ENCODE assay signal across 13 cellular contexts in the genomic region with DNA sequence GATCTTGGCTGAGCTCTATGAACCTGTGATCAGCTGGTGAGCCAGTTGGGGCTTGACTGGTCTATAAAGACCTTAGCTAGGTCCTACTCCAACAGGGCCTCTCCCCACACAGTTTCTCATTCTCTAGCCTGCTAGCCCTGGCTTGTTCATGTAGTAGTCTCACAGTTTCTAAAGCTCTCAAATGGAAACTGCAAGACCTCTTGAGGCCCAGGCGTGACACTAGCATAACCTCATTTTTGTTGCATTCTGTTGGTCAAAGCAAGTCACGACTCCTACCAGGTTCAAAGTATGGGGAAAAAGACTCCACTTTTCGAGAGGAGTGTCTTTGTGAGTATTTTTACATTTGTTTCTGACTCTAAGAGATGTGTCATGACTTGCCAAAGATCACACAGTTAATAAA. TPM values are rescaled to one million over a fixed set of nuclear protein-coding genes. Genes with fewer than 3 reads are reported as not detected.
A peak's percentile ranks its signal among the peaks of the same experiment; 100 is the strongest.
DNase-seq lines count a peak whose midpoint lies in the region; ATAC-seq and TF ChIP-seq lines count a peak whose summit lies in the region.
"Had no signal": no experiment of that assay in that cellular context is flagged by ENCODE, and none has a peak within 500 bp of the region (broad histone marks: within the 10 kb centered on the region; RNA-seq: fewer than 3 reads in every experiment).

No MANE protein-coding gene starts in this region.

- no peak overlapping the region for H2BK12ac ChIP-seq in trophoblast cell (ENCODE audit: low read length)

- H3K36me3 ChIP-seq in neural progenitor cell (no peaks in the 10 kb centered on the region), trophoblast cell (ENCODE audit: control insufficient read depth in 1 of 2, insufficient read depth in 2 of 2, low read length in 2 of 2) (no peaks in the 10 kb centered on the region)

- CTCF ChIA-PET in WTC11 (lab: Charles Lee), result no interaction called here

- no peak for TF ChIP-seq CTCF in WTC11 (IDR thresholded peaks at IDR 0.05)
- no peak for TF ChIP-seq CTCF in neural progenitor cell (IDR thresholded peaks at IDR 0.05)

- H3K4me3 ChIP-seq in neural progenitor cell (no peak overlapping the region), trophoblast cell (ENCODE audit: low read depth, low read length) (no peak overlapping the region)

- no peaks in the 10 kb centered on the region for H3K36me3 Mint-ChIP-seq in WTC11
- H3K36me3 Mint-ChIP-seq in neural progenitor cell, result no peaks in the 10 kb centered on the region
- H3K36me3 Mint-ChIP-seq: brain had no signal

- POLR2A ChIA-PET in WTC11 (lab: Charles Lee), result no interaction called here

- H3F3A ChIP-seq in neural progenitor cell (ENCODE audit: low read depth), result no peaks in the 10 kb centered on the region

- H3K9me3 Mint-ChIP-seq in WTC11 (no peaks in the 10 kb centered on the region; the same call in 1 of the 2 replicates), neural progenitor cell (no peaks in the 10 kb centered on the region)
- H3K9me3 Mint-ChIP-seq: brain, nephron progenitor cell had no signal

- H3K27me3 ChIP-seq in neural progenitor cell (no peaks in the 10 kb centered on the region), trophoblast cell (ENCODE audit: insufficient read depth, low read length) (no peaks in the 10 kb centered on the region)
- H3K27me3 ChIP-seq: BE2C had no signal

- H2BK5ac ChIP-seq in trophoblast cell (ENCODE audit: low read depth, low read length, poor library complexity), result no peak overlapping the region

- H2BK120ac ChIP-seq in trophoblast cell (ENCODE audit: insufficient read depth, low read length, poor library complexity), result no peak overlapping the region

- no peak overlapping the region for H3K14ac ChIP-seq in trophoblast cell (ENCODE audit: low read length)

- H4K8ac ChIP-seq in trophoblast cell (ENCODE audit: low read depth, low read length), result no peak overlapping the region

- H2AK5ac ChIP-seq in trophoblast cell (ENCODE audit: low read length), result no peak overlapping the region

- H4K20me1 ChIP-seq in neural progenitor cell (ENCODE audit: low read depth), result no peaks in the 10 kb centered on the region

- H3K4me3 Mint-ChIP-seq in WTC11, result no peak overlapping the region
- no peak overlapping the region for H3K4me3 Mint-ChIP-seq in neural progenitor cell
- H3K4me3 Mint-ChIP-seq: brain, nephron progenitor cell had no signal

- H3K4me2 ChIP-seq in neural progenitor cell, result no peak overlapping the region
- no peak overlapping the region for H3K4me2 ChIP-seq in trophoblast cell (ENCODE audit: low read length)

- H3K27ac ChIP-seq in neural progenitor cell (no peak overlapping the region), trophoblast cell (ENCODE audit: low read depth, low read length) (no peak overlapping the region)

- no peak overlapping the region for H2AFZ ChIP-seq in neural progenitor cell (replicated peaks)
- H2AFZ ChIP-seq in trophoblast cell (ENCODE audit: insufficient read depth, low read length, poor library complexity), result no peak overlapping the region

- no peaks in the 10 kb centered on the region for H3K79me1 ChIP-seq in trophoblast cell (ENCODE audit: low read length)

- H3K4me1 ChIP-seq in neural progenitor cell, result no peaks in the 10 kb centered on the region
- no peaks in the 10 kb centered on the region for H3K4me1 ChIP-seq in trophoblast cell (ENCODE audit: control insufficient read depth in 1 of 2, insufficient read depth in 2 of 2, low read length in 2 of 2)
- H3K4me1 ChIP-seq: BE2C had no signal

- H3K9me3 ChIP-seq in neural progenitor cell (ENCODE audit: low read depth) (no peaks in the 10 kb centered on the region), trophoblast cell (ENCODE audit: insufficient read depth, low read depth, low read length) (no peaks in the 10 kb centered on the region)
- H3K9me3 ChIP-seq: BE2C had no signal

- no peak overlapping the region for H3K18ac ChIP-seq in trophoblast cell (ENCODE audit: low read length)

- H3K4me1 Mint-ChIP-seq in WTC11 (peaks cover 14% of the 10 kb centered on the region), neural progenitor cell (no peaks in the 10 kb centered on the region)
- H3K4me1 Mint-ChIP-seq: brain, nephron progenitor cell had no signal

- WGBS in trophoblast cell (ENCODE audit: extremely low coverage, insufficient coverage, insufficient read length), result no CpG with 5 or more reads among the region's 3 CpGs

- no peaks in the 10 kb centered on the region for H3K79me2 ChIP-seq in neural progenitor cell (ENCODE audit: low read depth)
- no peaks in the 10 kb centered on the region for H3K79me2 ChIP-seq in trophoblast cell (ENCODE audit: control insufficient read depth, insufficient read depth, low read length, poor library complexity)

- H4K12ac ChIP-seq in trophoblast cell (ENCODE audit: low read depth, low read length), result no peak overlapping the region

- no peak overlapping the region for H3K4ac ChIP-seq in trophoblast cell (ENCODE audit: low read depth, low read length)

- H4K91ac ChIP-seq in trophoblast cell (ENCODE audit: low read depth, low read length), result no peak overlapping the region

- H3K27ac Mint-ChIP-seq in WTC11 (no peak overlapping the region), neural progenitor cell (no peak overlapping the region)
- H3K27ac Mint-ChIP-seq: brain, nephron progenitor cell had no signal

- H3K9ac ChIP-seq in neural progenitor cell (no peak overlapping the region), trophoblast cell (ENCODE audit: low read length) (no peak overlapping the region)

- no peak for DNase-seq in WTC11 (ENCODE audit: low spot score)
- no peak for DNase-seq in neural progenitor cell (ENCODE audit: low spot score)
- no peak for DNase-seq in superior temporal gyrus (ENCODE audit: extremely low spot score)
- no peak for DNase-seq in trophoblast cell
- DNase-seq in DMS53 treated with DMSO at 0.1 percent for 48 hours (lab: John Stamatoyannopoulos, UW; ENCODE audit: unreplicated experiment), result no peak
- DNase-seq: BE2C, GF-D8, NCI-H187 treated with DMSO at 0.1 percent for 48 hours, nephron progenitor cell had no signal

- ATAC-seq in GM18517 (IDR thresholded peaks at IDR 0.05; ENCODE audit: unreplicated experiment) (peak; percentile 95), GM21423 (IDR thresholded peaks at IDR 0.05; ENCODE audit: unreplicated experiment) (peak; percentile 91), HG03039 (IDR thresholded peaks at IDR 0.05; ENCODE audit: unreplicated experiment) (peak; percentile 97), WTC11 (peak; percentile 38; the same call in 1 of the 2 replicates)

- no peak overlapping the region for H3K23ac ChIP-seq in trophoblast cell (ENCODE audit: low read length)

- H3K27me3 Mint-ChIP-seq in WTC11 (ENCODE audit: low read depth) (no peaks in the 10 kb centered on the region), neural progenitor cell (ENCODE audit: insufficient read depth, low read depth) (no peaks in the 10 kb centered on the region)
- H3K27me3 Mint-ChIP-seq: brain had no signal

TF ChIP-seq in WTC11, 78 proteins besides CTCF, POLR2A, EP300 and RAD21 (continues in another document):
- TF ChIP-seq, protein P1, sequence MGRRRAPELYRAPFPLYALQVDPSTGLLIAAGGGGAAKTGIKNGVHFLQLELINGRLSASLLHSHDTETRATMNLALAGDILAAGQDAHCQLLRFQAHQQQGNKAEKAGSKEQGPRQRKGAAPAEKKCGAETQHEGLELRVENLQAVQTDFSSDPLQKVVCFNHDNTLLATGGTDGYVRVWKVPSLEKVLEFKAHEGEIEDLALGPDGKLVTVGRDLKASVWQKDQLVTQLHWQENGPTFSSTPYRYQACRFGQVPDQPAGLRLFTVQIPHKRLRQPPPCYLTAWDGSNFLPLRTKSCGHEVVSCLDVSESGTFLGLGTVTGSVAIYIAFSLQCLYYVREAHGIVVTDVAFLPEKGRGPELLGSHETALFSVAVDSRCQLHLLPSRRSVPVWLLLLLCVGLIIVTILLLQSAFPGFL (CRISPR knock-in tag; IDR thresholded peaks at IDR 0.05; ENCODE audit: borderline replicate concordance), result no peak
- TF ChIP-seq, protein P2, sequence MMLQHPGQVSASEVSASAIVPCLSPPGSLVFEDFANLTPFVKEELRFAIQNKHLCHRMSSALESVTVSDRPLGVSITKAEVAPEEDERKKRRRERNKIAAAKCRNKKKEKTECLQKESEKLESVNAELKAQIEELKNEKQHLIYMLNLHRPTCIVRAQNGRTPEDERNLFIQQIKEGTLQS (CRISPR knock-in tag; conservative IDR thresholded peaks at IDR 0.05), result no peak
- TF ChIP-seq, protein P3, sequence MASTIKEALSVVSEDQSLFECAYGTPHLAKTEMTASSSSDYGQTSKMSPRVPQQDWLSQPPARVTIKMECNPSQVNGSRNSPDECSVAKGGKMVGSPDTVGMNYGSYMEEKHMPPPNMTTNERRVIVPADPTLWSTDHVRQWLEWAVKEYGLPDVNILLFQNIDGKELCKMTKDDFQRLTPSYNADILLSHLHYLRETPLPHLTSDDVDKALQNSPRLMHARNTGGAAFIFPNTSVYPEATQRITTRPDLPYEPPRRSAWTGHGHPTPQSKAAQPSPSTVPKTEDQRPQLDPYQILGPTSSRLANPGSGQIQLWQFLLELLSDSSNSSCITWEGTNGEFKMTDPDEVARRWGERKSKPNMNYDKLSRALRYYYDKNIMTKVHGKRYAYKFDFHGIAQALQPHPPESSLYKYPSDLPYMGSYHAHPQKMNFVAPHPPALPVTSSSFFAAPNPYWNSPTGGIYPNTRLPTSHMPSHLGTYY (CRISPR knock-in tag; IDR thresholded peaks at IDR 0.05), result no peak
- TF ChIP-seq, protein P4, sequence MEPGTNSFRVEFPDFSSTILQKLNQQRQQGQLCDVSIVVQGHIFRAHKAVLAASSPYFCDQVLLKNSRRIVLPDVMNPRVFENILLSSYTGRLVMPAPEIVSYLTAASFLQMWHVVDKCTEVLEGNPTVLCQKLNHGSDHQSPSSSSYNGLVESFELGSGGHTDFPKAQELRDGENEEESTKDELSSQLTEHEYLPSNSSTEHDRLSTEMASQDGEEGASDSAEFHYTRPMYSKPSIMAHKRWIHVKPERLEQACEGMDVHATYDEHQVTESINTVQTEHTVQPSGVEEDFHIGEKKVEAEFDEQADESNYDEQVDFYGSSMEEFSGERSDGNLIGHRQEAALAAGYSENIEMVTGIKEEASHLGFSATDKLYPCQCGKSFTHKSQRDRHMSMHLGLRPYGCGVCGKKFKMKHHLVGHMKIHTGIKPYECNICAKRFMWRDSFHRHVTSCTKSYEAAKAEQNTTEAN (CRISPR knock-in tag; IDR thresholded peaks at IDR 0.05), result no peak

RNA-seq across cellular contexts. Expression of a gene that starts 50.9 kb away (rescaled TPM):
- total RNA-seq in WTC11 (2021), result 17.9 to 21.6 TPM (median 19.8 TPM) in 3 replicates
- total RNA-seq in neural progenitor cell (ENCODE audit: low replicate concordance), result 42.2 and 76.1 TPM in 2 replicates
- 10.1 and 10.5 TPM in 2 replicates for polyA plus RNA-seq in trophoblast cell (2013)

RNA-seq across cellular contexts. Expression of a gene that starts 51.2 kb away (rescaled TPM):
- total RNA-seq in WTC11 (2021), result 7.5 to 10.5 TPM (median 9.0 TPM) in 3 replicates
- total RNA-seq in neural progenitor cell (ENCODE audit: low replicate concordance), result 21.5 and 28.4 TPM in 2 replicates
- 11.1 and 11.9 TPM in 2 replicates for polyA plus RNA-seq in trophoblast cell (2013)

Comparison
In these comparisons a context has a peak if more than half of its experiments do, and no peak if none do; other contexts are left out.
1. ATAC-seq: peak in every context shown above with its lines; median percentile 97 in HG03039; 95 in GM18517; 91 in GM21423; 38 in WTC11.